9 cellular contexts compared by ENCODE assay signal in the genomic region with DNA sequence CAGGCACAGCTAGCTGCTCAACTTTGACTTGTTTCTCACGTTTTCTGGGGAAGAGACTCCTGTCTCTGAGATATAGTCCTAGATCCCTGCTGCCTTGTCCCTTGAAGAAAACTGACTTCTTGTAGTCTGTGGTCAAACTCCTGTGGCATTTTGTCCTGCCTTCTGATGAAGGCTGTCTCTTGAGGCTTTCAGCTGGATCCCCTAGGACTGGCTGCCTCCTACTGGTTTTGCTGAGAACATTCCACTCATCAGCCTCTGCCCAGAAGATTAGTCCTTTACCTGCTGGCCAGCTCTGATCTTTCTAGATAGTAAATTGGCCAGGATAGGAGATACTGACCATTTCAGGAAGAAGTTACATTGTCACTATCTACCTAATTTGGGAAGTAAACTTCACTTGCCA.
DNase-seq lines count a peak whose midpoint lies in the region; ATAC-seq, FAIRE-seq and TF ChIP-seq lines count a peak whose summit lies in the region.
"Had no signal": no experiment of that assay in that cellular context is flagged by ENCODE, and none has a peak within 500 bp of the region (broad histone marks: within the 10 kb centered on the region; RNA-seq: fewer than 3 reads in every experiment).

No MANE protein-coding gene starts in this region.

- CTCF ChIA-PET in MCF 10A (lab: Yijun Ruan, JAX): interaction anchor here (0.6 to 0.8 kb wide), 2 partner anchors 66 to 837 kb away, joined by 3 read pairs; no protein-coding TSS in a partner anchor

- POLR2A ChIA-PET in MCF 10A (lab: Yijun Ruan, JAX): no interaction called here

- H3K27ac ChIP-seq in breast epithelium (no peak overlapping the region), pancreas (no peak overlapping the region), coronary artery (no peak overlapping the region)

- no TSS peak for BruUV-seq in MCF 10A (replicated peaks; lab: Mats Ljungman, UMichigan)

- no peak for FAIRE-seq in pancreas (lab: Jason Lieb, UNC)

- no peak for TF ChIP-seq CTCF in MCF 10A (IDR thresholded peaks at IDR 0.05; ENCODE audit: unreplicated experiment)
- no peak for TF ChIP-seq CTCF in breast epithelium (IDR thresholded peaks at IDR 0.05)
- TF ChIP-seq CTCF in astrocyte of the spinal cord (IDR thresholded peaks at IDR 0.05; ENCODE audit: low read depth, low read length): peak; percentile 4
- TF ChIP-seq CTCF in pancreas (IDR thresholded peaks at IDR 0.05): no peak
- no peak for TF ChIP-seq CTCF in coronary artery (IDR thresholded peaks at IDR 0.05)

- no peaks in the 10 kb centered on the region for H3K27me3 Mint-ChIP-seq in MCF 10A (ENCODE audit: insufficient read depth, unreplicated experiment)

- peaks cover 7% of the 10 kb centered on the region for H3K9me3 Mint-ChIP-seq in MCF 10A (ENCODE audit: unreplicated experiment)

- DNase-seq in MCF 10A (ENCODE audit: unreplicated experiment) (peak; percentile 30), breast epithelium (ENCODE audit: low spot score in 2 of 2) (no peak), astrocyte of the spinal cord (ENCODE audit: low read depth, low spot score) (no peak), pancreas (peak in 1 of 6 donors; percentile 10), coronary artery (ENCODE audit: low spot score) (no peak), EL (no peak)

- H3K36me3 ChIP-seq in breast epithelium (no peaks in the 10 kb centered on the region), pancreas (no peaks in the 10 kb centered on the region)

- H3K36me3 Mint-ChIP-seq in MCF 10A (ENCODE audit: insufficient read depth, unreplicated experiment): no peaks in the 10 kb centered on the region

- WGBS in pancreas, 2 donors: 8 to 16% methylated on average over 1 of the region's 1 CpG

- intact Hi-C loops in MCF 10A (cut with micrococcal nuclease) (no loop called here), breast epithelium (cut with DNase I; ENCODE audit: low total_unique reads) (no loop called here), pancreas (cut with DNase I) (no loop called here)

- no peak overlapping the region for H3K4me3 Mint-ChIP-seq in MCF 10A (ENCODE audit: unreplicated experiment)
- H3K4me3 Mint-ChIP-seq: nephron had no signal

- H3K9me3 ChIP-seq in breast epithelium (peaks cover 0 to 4% of the 10 kb centered on the region in 2 donors), pancreas (no peaks in the 10 kb centered on the region)

- in situ Hi-C loops in astrocyte of the spinal cord (cut with HindIII; ENCODE audit: low sequenced_read_pairs): no loop called here

- H3K27me3 ChIP-seq in breast epithelium (no peaks in the 10 kb centered on the region), pancreas (no peaks in the 10 kb centered on the region)

- no peak overlapping the region for H3K4me3 ChIP-seq in breast epithelium
- no peak overlapping the region for H3K4me3 ChIP-seq in astrocyte of the spinal cord (ENCODE audit: low read depth, low read length)
- no peak overlapping the region for H3K4me3 ChIP-seq in pancreas
- H3K4me3 ChIP-seq in coronary artery: no peak overlapping the region

- ATAC-seq in HG03354 (IDR thresholded peaks at IDR 0.05; ENCODE audit: poor library complexity, severe bottlenecking, unreplicated experiment) (peak; percentile 72), pancreas (peak in 3 of 4 donors; percentile 46 to 57 (median 48)), HG03460 (IDR thresholded peaks at IDR 0.05; ENCODE audit: unreplicated experiment) (no peak)

- peaks cover 5% of the 10 kb centered on the region for H3K4me1 Mint-ChIP-seq in MCF 10A (ENCODE audit: insufficient read depth, unreplicated experiment)
- H3K4me1 Mint-ChIP-seq: nephron had no signal

- no peaks in the 10 kb centered on the region for H3K4me1 ChIP-seq in breast epithelium
- no peaks in the 10 kb centered on the region for H3K4me1 ChIP-seq in pancreas

- no peak for TF ChIP-seq POLR2A in breast epithelium (IDR thresholded peaks at IDR 0.05)

- H3K27ac Mint-ChIP-seq in MCF 10A (ENCODE audit: low read depth, unreplicated experiment): no peak overlapping the region
- H3K27ac Mint-ChIP-seq: nephron had no signal
